10 cellular contexts compared by ENCODE assay signal in the genomic region with DNA sequence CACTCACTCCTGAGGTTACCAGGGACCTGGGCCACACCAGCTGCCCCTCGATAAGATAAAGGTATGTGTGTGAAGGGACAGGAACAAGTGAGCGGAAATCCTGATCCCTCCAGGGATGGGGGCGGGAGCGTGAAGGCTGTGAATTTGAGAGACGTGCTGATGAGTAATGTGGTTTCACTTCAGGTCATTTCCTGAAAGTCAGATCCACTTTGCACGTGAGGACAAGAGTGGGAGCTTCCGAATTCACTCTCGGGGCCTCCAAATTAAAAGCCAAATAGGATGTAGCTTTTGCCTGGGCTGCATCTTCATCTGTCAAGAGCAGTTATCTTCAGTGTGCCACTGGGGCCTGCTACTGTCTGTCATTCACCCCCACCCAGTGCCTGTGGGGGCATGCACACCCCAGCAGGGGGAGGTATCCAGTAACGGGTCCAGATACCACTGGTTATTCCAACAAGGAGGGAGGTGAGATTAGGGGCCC.
DNase-seq lines count a peak whose midpoint lies in the region; ATAC-seq and TF ChIP-seq lines count a peak whose summit lies in the region.
"Had no signal": no experiment of that assay in that cellular context is flagged by ENCODE, and none has a peak within 500 bp of the region (broad histone marks: within the 10 kb centered on the region; RNA-seq: fewer than 3 reads in every experiment).

No MANE protein-coding gene starts in this region.

- peaks cover 27% of the 10 kb centered on the region for H3K4me1 Mint-ChIP-seq in activated T-cell treated with anti-CD3 and anti-CD28 coated beads, Interleukin-2, amount 50 U/mL, for 4 hours (ENCODE audit: low read depth)

- no peaks in the 10 kb centered on the region for H3K36me3 ChIP-seq in BJ (ENCODE audit: control insufficient read depth, insufficient read depth, low read length)

- CTCF ChIA-PET in BJ (lab: Yijun Ruan, JAX), result no interaction called here

- H3K9me3 Mint-ChIP-seq in activated T-cell treated with anti-CD3 and anti-CD28 coated beads, Interleukin-2, amount 50 U/mL, for 4 hours, result no peaks in the 10 kb centered on the region
- H3K9me3 Mint-ChIP-seq: WTC11 had no signal

- no peak overlapping the region for H3K4me3 ChIP-seq in BJ (ENCODE audit: low read depth, low read length)
- H3K4me3 ChIP-seq: lung had no signal

- peaks cover 9% of the 10 kb centered on the region for H3K27me3 Mint-ChIP-seq in activated T-cell treated with anti-CD3 and anti-CD28 coated beads, Interleukin-2, amount 50 U/mL, for 4 hours (ENCODE audit: low read depth)

- DNase-seq in BJ (ENCODE audit: low read depth) (peak; percentile 11), HPDE6-E6E7 (ENCODE audit: extremely low spot score) (peak; percentile 73), lung microvascular endothelial cell (ENCODE audit: low read depth in 2 of 2) (peak; percentile 65 to 77), NCI-H1417 treated with DMSO at 0.1 percent for 48 hours (lab: John Stamatoyannopoulos, UW) (no peak), 8988T (no peak), NCI-H2227 treated with DMSO at 0.1 percent for 48 hours (lab: John Stamatoyannopoulos, UW) (no peak)
- DNase-seq in activated T-cell treated with anti-CD3 and anti-CD28 coated beads, Interleukin-2, amount 50 U/mL, for 4 hours, result no peak

- H3K27me3 ChIP-seq in BJ (ENCODE audit: control insufficient read depth, insufficient read depth, low read length), result peaks cover 4% of the 10 kb centered on the region; the same call in 1 of the 2 replicates

- POLR2A ChIA-PET in BJ (lab: Charles Lee), result no interaction called here

- peak overlapping the region; percentile 47 for H3K4me3 Mint-ChIP-seq in activated T-cell treated with anti-CD3 and anti-CD28 coated beads, Interleukin-2, amount 50 U/mL, for 4 hours
- H3K4me3 Mint-ChIP-seq: WTC11 had no signal

- peak; percentile 19; the same call in 1 of the 2 replicates for TF ChIP-seq CTCF in BJ (IDR thresholded peaks at IDR 0.05; ENCODE audit: insufficient read depth, low read depth, low read length)

- ATAC-seq in activated T-cell treated with anti-CD3 and anti-CD28 coated beads, Interleukin-2, amount 50 U/mL, for 4 hours, result peak; percentile 66 to 78
- no peak for ATAC-seq in GM21717 (IDR thresholded peaks at IDR 0.05; ENCODE audit: unreplicated experiment)
- ATAC-seq: WTC11 had no signal

- no peaks in the 10 kb centered on the region for H3K36me3 Mint-ChIP-seq in activated T-cell treated with anti-CD3 and anti-CD28 coated beads, Interleukin-2, amount 50 U/mL, for 4 hours (ENCODE audit: insufficient read depth)
- H3K36me3 Mint-ChIP-seq: WTC11 had no signal

Comparison
In these comparisons a context has a peak if more than half of its experiments do, and no peak if none do; other contexts are left out.
1. DNase-seq: peak in BJ (single experiment), HPDE6-E6E7 (single experiment) and lung microvascular endothelial cell (2 of 2); none in activated T-cell treated with anti-CD3 and anti-CD28 coated beads, Interleukin-2, amount 50 U/mL, for 4 hours (single experiment), NCI-H1417 treated with DMSO at 0.1 percent for 48 hours (single experiment), 8988T (single experiment) and NCI-H2227 treated with DMSO at 0.1 percent for 48 hours (single experiment).